ENCODE assay signal across 9 cellular contexts in genomic region chr22:39503590-39503989, GRCh38. TPM values are rescaled to one million over a fixed set of nuclear protein-coding genes. Genes with fewer than 3 reads are reported as not detected.
A peak's percentile ranks its signal among the peaks of the same experiment; 100 is the strongest.
DNase-seq lines count a peak whose midpoint lies in the region; ATAC-seq and TF ChIP-seq lines count a peak whose summit lies in the region.
"Had no signal": no experiment of that assay in that cellular context is flagged by ENCODE, and none has a peak within 500 bp of the region (broad histone marks: within the 10 kb centered on the region; RNA-seq: fewer than 3 reads in every experiment).

No MANE protein-coding gene starts in this region.

- no peak overlapping the region for H2BK20ac ChIP-seq in H9 (ENCODE audit: low read depth, low read length, poor library complexity, severe bottlenecking)

- H3K27me3 Mint-ChIP-seq in H9 (ENCODE audit: low read depth), result peaks cover 88% of the 10 kb centered on the region
- H3K27me3 Mint-ChIP-seq in activated naive CD8-positive, alpha-beta T cell treated with anti-CD3 and anti-CD28 coated beads, Interleukin-2, amount 50 U/mL, for 24 hours, result no peaks in the 10 kb centered on the region

- H3K27ac ChIP-seq in H9 (ENCODE audit: insufficient read length, low read depth, low read length), result no peak overlapping the region
- H3K27ac ChIP-seq in mesodermal cell (ENCODE audit: low read depth, low read length, severe bottlenecking), result no peak overlapping the region

- no peak overlapping the region for H3K9ac ChIP-seq in H9 (ENCODE audit: extremely low read depth, insufficient read length, low read length)

- H4K20me1 ChIP-seq in H9 (ENCODE audit: control insufficient read depth, insufficient read depth, insufficient read length), result peaks cover 8% of the 10 kb centered on the region

- CTCF ChIA-PET in AG04449 (lab: Yijun Ruan, JAX), result interaction anchor here (1.1 to 10.4 kb wide), 3 partner anchors 9 to 521 kb away, joined by 3 to 172 read pairs (median 11); no protein-coding TSS in a partner anchor

- peaks cover 8% of the 10 kb centered on the region for H3K23me2 ChIP-seq in H9 (ENCODE audit: insufficient read length, low read depth, low read length, poor library complexity, severe bottlenecking)

- peaks cover 10 to 14% of the 10 kb centered on the region in 2 experiments for H3K4me1 Mint-ChIP-seq in H9
- H3K4me1 Mint-ChIP-seq in activated naive CD8-positive, alpha-beta T cell treated with anti-CD3 and anti-CD28 coated beads, Interleukin-2, amount 50 U/mL, for 24 hours, result peaks cover 49% of the 10 kb centered on the region

- no peak overlapping the region for H3K14ac ChIP-seq in H9 (ENCODE audit: insufficient read depth, low read length)

- H3K27ac Mint-ChIP-seq in H9, result no peak overlapping the region
- H3K27ac Mint-ChIP-seq in activated naive CD8-positive, alpha-beta T cell treated with anti-CD3 and anti-CD28 coated beads, Interleukin-2, amount 50 U/mL, for 24 hours, result peak overlapping the region; percentile 83

- H3K79me1 ChIP-seq in H9 (ENCODE audit: insufficient read depth, low read depth, low read length, poor library complexity, severe bottlenecking), result no peaks in the 10 kb centered on the region

- H3K9me3 Mint-ChIP-seq in H9, result no peaks in the 10 kb centered on the region
- H3K9me3 Mint-ChIP-seq in activated naive CD8-positive, alpha-beta T cell treated with anti-CD3 and anti-CD28 coated beads, Interleukin-2, amount 50 U/mL, for 24 hours, result no peaks in the 10 kb centered on the region

- ATAC-seq in activated naive CD8-positive, alpha-beta T cell treated with anti-CD3 and anti-CD28 coated beads, Interleukin-2, amount 50 U/mL, for 24 hours, result no peak
- ATAC-seq in HG02678 (IDR thresholded peaks at IDR 0.05; ENCODE audit: unreplicated experiment) (no peak), GM21447 (IDR thresholded peaks at IDR 0.05; ENCODE audit: unreplicated experiment) (no peak)

- H2BK5ac ChIP-seq in H9 (ENCODE audit: insufficient read length, low read length), result no peak overlapping the region

- H3K9me3 ChIP-seq in H9 (ENCODE audit: control insufficient read depth, low read depth, low read length), result no peaks in the 10 kb centered on the region
- no peaks in the 10 kb centered on the region for H3K9me3 ChIP-seq in mesodermal cell (ENCODE audit: control insufficient read depth, low read length)

- no peak overlapping the region for H4K5ac ChIP-seq in H9 (ENCODE audit: insufficient read length, low read depth, low read length)

- no peak overlapping the region for H2AFZ ChIP-seq in H9 (ENCODE audit: low read length)

- peaks cover 38 to 52% (median 42%) of the 10 kb centered on the region in 3 experiments for H3K36me3 Mint-ChIP-seq in H9 (ENCODE audit: insufficient read depth in 1 of 3, low read depth in 3 of 3)
- peaks cover 46% of the 10 kb centered on the region for H3K36me3 Mint-ChIP-seq in activated naive CD8-positive, alpha-beta T cell treated with anti-CD3 and anti-CD28 coated beads, Interleukin-2, amount 50 U/mL, for 24 hours (ENCODE audit: low read depth)

- H3T11ph ChIP-seq in H9 (ENCODE audit: low read length), result no peak overlapping the region

- DNase-seq in AG04449 (ENCODE audit: low read depth, low spot score) (no peak), H9 (no peak), DMS 273 (lab: John Stamatoyannopoulos, UW; ENCODE audit: unreplicated experiment) (no peak), NCI-H146 (lab: John Stamatoyannopoulos, UW) (no peak)
- DNase-seq in activated naive CD8-positive, alpha-beta T cell treated with anti-CD3 and anti-CD28 coated beads, Interleukin-2, amount 50 U/mL, for 24 hours, result no peak
- DNase-seq: hypothalamus had no signal

- H2BK15ac ChIP-seq in H9 (ENCODE audit: low read depth, low read length), result no peak overlapping the region

- no peaks in the 10 kb centered on the region for H3K79me2 ChIP-seq in H9 (ENCODE audit: insufficient read depth, low read length)

- no peak overlapping the region for H3K23ac ChIP-seq in H9 (ENCODE audit: insufficient read length, low read depth, low read length)

- TF ChIP-seq CTCF in AG04449 (IDR thresholded peaks at IDR 0.05; ENCODE audit: insufficient read depth, low read length, missing control alignments) (no peak), H9 (conservative IDR thresholded peaks at IDR 0.05) (no peak)

- H3K4me1 ChIP-seq in H9 (ENCODE audit: insufficient read depth, low read length), result no peaks in the 10 kb centered on the region; the same call in 1 of the 2 replicates
- H3K4me1 ChIP-seq in mesodermal cell (ENCODE audit: control insufficient read depth, insufficient read depth, low read length, poor library complexity, severe bottlenecking), result peaks cover 6% of the 10 kb centered on the region

- WGBS in H9 (ENCODE audit: extremely low coverage, insufficient read length, low lambda C conversion rate), result no CpG with 5 or more reads among the region's 7 CpGs
- 95 to 100% methylated on average over 3 to 4 of the region's 7 CpGs for WGBS in mesodermal cell (ENCODE audit: insufficient coverage in 2 of 2), 2 experiments

- H3K4ac ChIP-seq in H9 (ENCODE audit: low read depth, low read length), result no peak overlapping the region

- H2AK5ac ChIP-seq in H9 (ENCODE audit: insufficient read length, low read length), result no peak overlapping the region

- POLR2A ChIA-PET in AG04449 (lab: Yijun Ruan, JAX), result no interaction called here

- H3K4me3 Mint-ChIP-seq in H9, result peak overlapping the region; percentile 71 to 87
- H3K4me3 Mint-ChIP-seq in activated naive CD8-positive, alpha-beta T cell treated with anti-CD3 and anti-CD28 coated beads, Interleukin-2, amount 50 U/mL, for 24 hours, result peak overlapping the region; percentile 90

- no peak overlapping the region for H4K8ac ChIP-seq in H9 (replicated peaks; ENCODE audit: insufficient read length, low read depth, low read length)

- H2BK12ac ChIP-seq in H9 (ENCODE audit: insufficient read length, low read depth, low read length), result no peak overlapping the region

- H3K36me3 ChIP-seq in mesodermal cell (ENCODE audit: control insufficient read depth, insufficient read depth, low read length), result peaks cover 50% of the 10 kb centered on the region

- no peak overlapping the region for H3K4me2 ChIP-seq in H9 (ENCODE audit: insufficient read depth, insufficient read length, low read length)

- peaks cover 20% of the 10 kb centered on the region; the same call in 1 of the 2 replicates for H3K27me3 ChIP-seq in H9 (ENCODE audit: insufficient read depth, low read length)

- H3K4me3 ChIP-seq in AG04449 (ENCODE audit: low read depth, low read length) (peak overlapping the region; percentile 75), mesodermal cell (ENCODE audit: extremely low read depth, insufficient read depth, low read length, poor library complexity, severe bottlenecking) (peak overlapping the region; percentile 94)

- no peak overlapping the region for H2BK120ac ChIP-seq in H9 (ENCODE audit: low read depth, low read length, poor library complexity, severe bottlenecking)

- no peak overlapping the region for H4K91ac ChIP-seq in H9 (ENCODE audit: insufficient read length, low read depth, low read length)

- H3K18ac ChIP-seq in H9 (ENCODE audit: insufficient read length, low read depth, low read length), result no peak overlapping the region

- no peak overlapping the region for H3K56ac ChIP-seq in H9 (ENCODE audit: insufficient read length, low read depth, low read length)

RNA-seq across cellular contexts. Expression of gene MIEF1, which starts 1.5 kb away (rescaled TPM):
- total RNA-seq in H9 (2021), result 32.6 and 34.7 TPM in 2 replicates
- 25.4 TPM for polyA plus RNA-seq in mesodermal cell (2013, experiment 1 of 2)
- 22.0 TPM for polyA plus RNA-seq in mesodermal cell (2013, experiment 2 of 2)

RNA-seq across cellular contexts. Expression of gene ATF4, which starts 16.8 kb away (rescaled TPM):
- 455 TPM in 2 replicates for total RNA-seq in H9 (2021)
- 441 TPM for polyA plus RNA-seq in mesodermal cell (2013, experiment 1 of 2)
- 444 TPM for polyA plus RNA-seq in mesodermal cell (2013, experiment 2 of 2)

RNA-seq across cellular contexts. Expression of gene RPS19BP1, which starts 29.0 kb away (rescaled TPM):
- total RNA-seq in H9 (2021), result 65.0 and 72.2 TPM in 2 replicates
- 73.1 TPM for polyA plus RNA-seq in mesodermal cell (2013, experiment 1 of 2)
- polyA plus RNA-seq in mesodermal cell (2013, experiment 2 of 2), result 64.7 TPM

RNA-seq across cellular contexts. Expression of gene MGAT3, which starts 46.8 kb away (rescaled TPM):
- total RNA-seq in H9 (2021), result 4.7 and 5.0 TPM in 2 replicates
- 15.7 TPM for polyA plus RNA-seq in mesodermal cell (2013, experiment 1 of 2)
- 14.9 TPM for polyA plus RNA-seq in mesodermal cell (2013, experiment 2 of 2)
